ENCODE assay signal across 20 cellular contexts in the genomic region with DNA sequence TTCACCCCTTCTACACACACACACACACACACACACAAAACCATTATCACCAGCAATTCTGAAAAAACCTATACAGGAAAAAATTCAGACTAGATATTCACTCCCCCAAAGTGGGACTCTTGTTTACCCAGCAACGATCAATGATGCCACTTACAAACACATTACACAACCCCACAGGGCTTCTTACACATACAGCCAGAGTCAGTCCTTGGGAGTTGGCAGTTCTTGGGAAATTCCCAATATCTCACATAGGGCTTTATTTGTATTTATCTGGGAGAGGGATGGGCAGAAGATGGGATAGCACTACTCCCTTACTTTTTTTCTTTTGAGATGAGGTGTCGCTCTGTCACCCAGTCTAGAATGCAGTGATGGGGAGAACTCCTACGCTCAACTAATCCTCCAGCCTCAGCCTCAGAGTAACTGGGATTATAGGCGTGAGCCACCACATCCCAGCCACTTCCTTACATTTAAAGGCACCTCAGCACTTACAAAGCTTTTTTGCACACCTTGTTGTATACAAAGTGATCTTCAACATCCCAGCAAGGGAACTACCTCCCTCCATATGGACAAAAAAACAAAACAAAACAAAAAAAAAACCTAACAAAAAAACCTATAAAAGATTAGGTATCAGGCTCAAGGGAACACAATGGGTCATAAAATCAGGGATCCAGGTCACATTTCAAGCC.
DNase-seq lines count a peak whose midpoint lies in the region; ATAC-seq and TF ChIP-seq lines count a peak whose summit lies in the region.
"Had no signal": no experiment of that assay in that cellular context is flagged by ENCODE, and none has a peak within 500 bp of the region (broad histone marks: within the 10 kb centered on the region; RNA-seq: fewer than 3 reads in every experiment).

No MANE protein-coding gene starts in this region.

- H3K9ac ChIP-seq in endodermal cell (ENCODE audit: extremely low read depth, low read length, poor library complexity, severe bottlenecking): no peak overlapping the region

- peaks cover 77% of the 10 kb centered on the region for H3K4me1 Mint-ChIP-seq in endodermal cell

- H3K9me3 Mint-ChIP-seq in endodermal cell: no peaks in the 10 kb centered on the region

- H3K27me3 ChIP-seq in endodermal cell (ENCODE audit: control insufficient read depth, insufficient read depth, low read length, poor library complexity, severe bottlenecking): no peaks in the 10 kb centered on the region
- H3K27me3 ChIP-seq in right lobe of liver: no peaks in the 10 kb centered on the region
- no peaks in the 10 kb centered on the region for H3K27me3 ChIP-seq in lower lobe of right lung (ENCODE audit: low read depth)
- H3K27me3 ChIP-seq: thyroid gland had no signal

- no peaks in the 10 kb centered on the region for H3K27me3 Mint-ChIP-seq in endodermal cell (ENCODE audit: insufficient read depth)

- no peak for TF ChIP-seq POLR2A in right lobe of liver (IDR thresholded peaks at IDR 0.05)

- DNase-seq in ELF-1 (ENCODE audit: low read depth, low spot score) (peak; percentile 23), NCI-H460 (ENCODE audit: extremely low read depth, low read depth) (peak; percentile 46), endodermal cell (peak; percentile 6), right lobe of liver (no peak), SKM-1 (lab: John Stamatoyannopoulos, UW; ENCODE audit: unreplicated experiment) (no peak), lower lobe of right lung (no peak)
- DNase-seq: activated CD4-positive, alpha-beta T cell treated with anti-CD3 and anti-CD28 coated beads for 1 hour; activated CD8-positive, alpha-beta memory T cell treated with anti-CD3 and anti-CD28 coated beads, Interleukin-2, amount 10 ng/mL, durations not matched to agents 7 days and 5 days; activated gamma-delta T cell; aorta; Caco-2; head of caudate nucleus; kidney; NCI-H187 treated with DMSO at 0.1 percent for 48 hours; RPMI8226; T-helper 2 cell; thyroid gland had no signal

- TF ChIP-seq CTCF in endodermal cell (conservative IDR thresholded peaks at IDR 0.05) (no peak), right lobe of liver (IDR thresholded peaks at IDR 0.05) (no peak), lower lobe of right lung (IDR thresholded peaks at IDR 0.05) (no peak)

- H3K9me3 ChIP-seq in endodermal cell (ENCODE audit: control insufficient read depth, low read length) (no peaks in the 10 kb centered on the region), right lobe of liver (no peaks in the 10 kb centered on the region), lower lobe of right lung (no peaks in the 10 kb centered on the region)
- H3K9me3 ChIP-seq: Caco-2, neutrophil, thyroid gland had no signal

- H3K36me3 ChIP-seq in endodermal cell (ENCODE audit: control insufficient read depth, insufficient read depth, low read length) (peaks cover 8% of the 10 kb centered on the region), right lobe of liver (no peaks in the 10 kb centered on the region), lower lobe of right lung (no peaks in the 10 kb centered on the region)
- H3K36me3 ChIP-seq: neutrophil, thyroid gland had no signal

- no peaks in the 10 kb centered on the region for H3K36me3 Mint-ChIP-seq in endodermal cell (ENCODE audit: low read depth)
- H3K36me3 Mint-ChIP-seq: activated CD8-positive, alpha-beta memory T cell treated with anti-CD3 and anti-CD28 coated beads, Interleukin-2, amount 10 ng/mL, durations not matched to agents 7 days and 5 days had no signal

- peak overlapping the region; percentile 69 for H3K4me3 ChIP-seq in endodermal cell (ENCODE audit: low read length)
- H3K4me3 ChIP-seq in right lobe of liver: no peak overlapping the region
- H3K4me3 ChIP-seq in lower lobe of right lung: no peak overlapping the region
- H3K4me3 ChIP-seq: thyroid gland had no signal

- ATAC-seq in right lobe of liver (peak; percentile 77 to 90 (median 79)), GM19467 (IDR thresholded peaks at IDR 0.05; ENCODE audit: unreplicated experiment) (no peak), HG02852 (IDR thresholded peaks at IDR 0.05; ENCODE audit: unreplicated experiment) (no peak), lower lobe of right lung (no peak)
- ATAC-seq: activated CD8-positive, alpha-beta memory T cell treated with anti-CD3 and anti-CD28 coated beads, Interleukin-2, amount 10 ng/mL, durations not matched to agents 7 days and 5 days had no signal

- no peak overlapping the region for H3K4me3 Mint-ChIP-seq in endodermal cell
- H3K4me3 Mint-ChIP-seq: activated CD8-positive, alpha-beta memory T cell treated with anti-CD3 and anti-CD28 coated beads, Interleukin-2, amount 10 ng/mL, durations not matched to agents 7 days and 5 days had no signal

- peak overlapping the region; percentile 44 for H3K27ac Mint-ChIP-seq in endodermal cell
- H3K27ac Mint-ChIP-seq: activated CD8-positive, alpha-beta memory T cell treated with anti-CD3 and anti-CD28 coated beads, Interleukin-2, amount 10 ng/mL, durations not matched to agents 7 days and 5 days had no signal

- H3K27ac ChIP-seq in endodermal cell (ENCODE audit: low read depth, low read length): no peak overlapping the region
- peak overlapping the region in 1 of 3 donors; percentile 48 for H3K27ac ChIP-seq in right lobe of liver
- H3K27ac ChIP-seq in lower lobe of right lung: no peak overlapping the region
- H3K27ac ChIP-seq: neutrophil, thyroid gland had no signal

- intact Hi-C loops in right lobe of liver (cut with DNase I): no loop called here
- intact Hi-C loops in lower lobe of right lung (cut with DNase I): no loop called here

- H3K4me1 ChIP-seq in endodermal cell (ENCODE audit: control insufficient read depth, insufficient read depth, low read length) (peaks cover 39% of the 10 kb centered on the region), right lobe of liver (peaks cover 0 to 57% (median 7%) of the 10 kb centered on the region in 4 donors), lower lobe of right lung (peaks cover 8% of the 10 kb centered on the region)
- H3K4me1 ChIP-seq: Caco-2, thyroid gland had no signal

- WGBS in endodermal cell (ENCODE audit: insufficient coverage in 1 of 2, insufficient read length in 1 of 2), 2 experiments: 85 to 90% methylated on average over 2 to 4 of the region's 4 CpGs
- 50% methylated on average over 4 of the region's 4 CpGs for WGBS in right lobe of liver (ENCODE audit: insufficient coverage, low coverage, low lambda C conversion rate, missing lambda C conversion rate)

Comparison
In these comparisons a context has a peak if more than half of its experiments do, and no peak if none do; other contexts are left out.
1. DNase-seq: peak in ELF-1 (single experiment), NCI-H460 (single experiment) and endodermal cell (single experiment); none in right lobe of liver (0 of 3), SKM-1 (single experiment) and lower lobe of right lung (single experiment).
2. ATAC-seq: peak in right lobe of liver (4 of 4); none in GM19467 (single experiment), HG02852 (single experiment) and lower lobe of right lung (0 of 2).